In genomic region chr10:84138478-84139125, GRCh38 we compare ENCODE assay signal across 7 cellular contexts. TPM values are rescaled to one million over a fixed set of nuclear protein-coding genes. Genes with fewer than 3 reads are reported as not detected.
DNase-seq lines count a peak whose midpoint lies in the region; ATAC-seq and TF ChIP-seq lines count a peak whose summit lies in the region.

No MANE protein-coding gene starts in this region.

- DNase-seq in OCI-LY7 (ENCODE audit: low spot score), result no peak
- DNase-seq in activated naive CD4-positive, alpha-beta T cell treated with anti-CD3 and anti-CD28 coated beads, Interleukin-2, amount 10 ng/mL, durations not matched to agents 7 days and 5 days, result peak; percentile 52
- peak; percentile 24 for DNase-seq in hepatocyte (ENCODE audit: low spot score)
- DNase-seq in stimulated activated CD4-positive, alpha-beta T cell treated with anti-CD3 and anti-CD28 coated beads, Interleukin-15, amount 100 ng/mL, for 24 hours, result peak; percentile 73
- no peak for DNase-seq in HK-2 (ENCODE audit: unreplicated experiment)
- DNase-seq in NCI-H526 (lab: John Stamatoyannopoulos, UW), result no peak

- no peaks in the 10 kb centered on the region for H3K27me3 ChIP-seq in hepatocyte

- peaks cover 9% of the 10 kb centered on the region for H3K27me3 Mint-ChIP-seq in activated naive CD4-positive, alpha-beta T cell treated with anti-CD3 and anti-CD28 coated beads, Interleukin-2, amount 10 ng/mL, durations not matched to agents 7 days and 5 days

- WGBS in hepatocyte (ENCODE audit: low lambda C conversion rate, missing lambda C conversion rate), result 85% methylated on average over 20 of the region's 20 CpGs

- TF ChIP-seq CTCF in OCI-LY7 (conservative IDR thresholded peaks at IDR 0.05; ENCODE audit: low read length) (no peak), hepatocyte (IDR thresholded peaks at IDR 0.05; ENCODE audit: poor library complexity) (no peak)

- peaks cover 31% of the 10 kb centered on the region for H3K79me2 ChIP-seq in OCI-LY7 (ENCODE audit: insufficient read depth, low read depth, low read length)
- peaks cover 32% of the 10 kb centered on the region for H3K79me2 ChIP-seq in hepatocyte

- peaks cover 8% of the 10 kb centered on the region for H3K36me3 Mint-ChIP-seq in activated naive CD4-positive, alpha-beta T cell treated with anti-CD3 and anti-CD28 coated beads, Interleukin-2, amount 10 ng/mL, durations not matched to agents 7 days and 5 days

- no peaks in the 10 kb centered on the region for H3K9me3 ChIP-seq in OCI-LY7 (ENCODE audit: low read length)
- no peaks in the 10 kb centered on the region for H3K9me3 ChIP-seq in hepatocyte (ENCODE audit: low read depth)

- peaks cover 31% of the 10 kb centered on the region for H3K4me1 Mint-ChIP-seq in activated naive CD4-positive, alpha-beta T cell treated with anti-CD3 and anti-CD28 coated beads, Interleukin-2, amount 10 ng/mL, durations not matched to agents 7 days and 5 days

- no peaks in the 10 kb centered on the region for H3K9me3 Mint-ChIP-seq in activated naive CD4-positive, alpha-beta T cell treated with anti-CD3 and anti-CD28 coated beads, Interleukin-2, amount 10 ng/mL, durations not matched to agents 7 days and 5 days

- H3K36me3 ChIP-seq in OCI-LY7 (ENCODE audit: insufficient read depth, low read length) (peaks cover 24% of the 10 kb centered on the region), hepatocyte (replicated peaks; ENCODE audit: insufficient read depth, low read depth) (no peaks in the 10 kb centered on the region)

- peak overlapping the region; percentile 98 for H3K4me3 ChIP-seq in OCI-LY7 (ENCODE audit: low read depth, low read length, poor library complexity, severe bottlenecking)
- H3K4me3 ChIP-seq in hepatocyte, result peak overlapping the region; percentile 22

- H3K4me2 ChIP-seq in OCI-LY7 (ENCODE audit: low read length) (peak overlapping the region; percentile 75), hepatocyte (peak overlapping the region; percentile 66)

- CTCF ChIA-PET in OCI-LY7 (lab: Charles Lee; ENCODE audit: unreplicated experiment), result interaction anchor here (0.8 kb wide), 1 partner anchor 10 kb away, joined by 6 read pairs; no protein-coding TSS in a partner anchor
- CTCF ChIA-PET in activated naive CD4-positive, alpha-beta T cell treated with anti-CD3 and anti-CD28 coated beads, Interleukin-2, amount 10 ng/mL, durations not matched to agents 7 days and 5 days (lab: Charles Lee), result interaction anchor here (1.2 to 3.3 kb wide), 2 partner anchors 10 to 76 kb away, joined by 3 to 16 read pairs; no protein-coding TSS in a partner anchor

- no peaks in the 10 kb centered on the region; the same call in 1 of the 2 replicates for H3K9me2 ChIP-seq in OCI-LY7 (ENCODE audit: insufficient read depth, low read length)
- no peaks in the 10 kb centered on the region for H3K9me2 ChIP-seq in hepatocyte (replicated peaks; ENCODE audit: insufficient read depth)

- TSS peak; percentile 88 for BruUV-seq in OCI-LY7 (replicated peaks; lab: Mats Ljungman, UMichigan)

- H3K27ac Mint-ChIP-seq in activated naive CD4-positive, alpha-beta T cell treated with anti-CD3 and anti-CD28 coated beads, Interleukin-2, amount 10 ng/mL, durations not matched to agents 7 days and 5 days, result peak overlapping the region; percentile 99

- H2AFZ ChIP-seq in OCI-LY7 (ENCODE audit: low read length) (peak overlapping the region; percentile 100), hepatocyte (peak overlapping the region; percentile 87)

- no peak overlapping the region for H3K27ac ChIP-seq in OCI-LY7 (ENCODE audit: low read depth, low read length, poor library complexity, severe bottlenecking)
- peak overlapping the region; percentile 83 for H3K27ac ChIP-seq in hepatocyte

- H3K4me1 ChIP-seq in OCI-LY7 (ENCODE audit: insufficient read depth, low read length, poor library complexity, severe bottlenecking) (peaks cover 20% of the 10 kb centered on the region), hepatocyte (ENCODE audit: insufficient read depth) (peaks cover 19% of the 10 kb centered on the region)

- intact Hi-C loops in OCI-LY7 (cut with micrococcal nuclease; ENCODE audit: unreplicated experiment), result loop anchor here (2.0 kb wide), 1 partner anchor 190 kb away; the partner anchor contains the start of gene CCSER2

- H4K20me1 ChIP-seq in OCI-LY7 (ENCODE audit: insufficient read depth, low read length), result 0 out of 2 replicates have a peak, but pooled peaks cover 8% of the 10 kb centered on the region
- H4K20me1 ChIP-seq in hepatocyte (ENCODE audit: insufficient read depth, poor library complexity, severe bottlenecking), result no peaks in the 10 kb centered on the region

- H3K4me3 Mint-ChIP-seq in activated naive CD4-positive, alpha-beta T cell treated with anti-CD3 and anti-CD28 coated beads, Interleukin-2, amount 10 ng/mL, durations not matched to agents 7 days and 5 days, result peak overlapping the region; percentile 97

- ATAC-seq in GM21515 (IDR thresholded peaks at IDR 0.05; ENCODE audit: unreplicated experiment), result peak; percentile 7

- POLR2A ChIA-PET in OCI-LY7 (lab: Charles Lee), result interaction anchor here (1.0 to 1.6 kb wide), 3 partner anchors 9 to 31 kb away, joined by 3 to 5 read pairs (median 4); no protein-coding TSS in a partner anchor

RNA-seq across cellular contexts. Expression of gene GHITM, which starts 0.7 kb away (rescaled TPM):
- total RNA-seq in OCI-LY7 (2014; rRNA removed; shearing (Covaris generic)), result 103 and 119 TPM in 2 replicates
- total RNA-seq in OCI-LY7 (2022) (120 and 132 TPM in 2 replicates), hepatocyte (273 and 274 TPM in 2 replicates)
- polyA plus RNA-seq in hepatocyte, result 190 and 215 TPM in 2 replicates

RNA-seq across cellular contexts. Expression of gene GPR15LG, which starts 35.0 kb away (rescaled TPM):
- not detected in 2 replicates for total RNA-seq in OCI-LY7 (2014; rRNA removed; shearing (Covaris generic))
- not detected in 2 replicates for total RNA-seq in OCI-LY7 (2022)
- total RNA-seq in hepatocyte, result 0.52 and 2.6 TPM in 2 replicates
- polyA plus RNA-seq in hepatocyte, result 0.45 and 1.9 TPM in 2 replicates

RNA-seq across cellular contexts. Expression of gene CDHR1, which starts 55.7 kb away (rescaled TPM):
- total RNA-seq in OCI-LY7 (2014; rRNA removed; shearing (Covaris generic)), result not detected in 2 replicates
- total RNA-seq in OCI-LY7 (2022) (not detected in 2 replicates), hepatocyte (0.03 and 0.24 TPM in 2 replicates)
- polyA plus RNA-seq in hepatocyte, result 0.17 TPM in 1 of 2 replicates, not detected in the other

Comparison
In these comparisons a context has a peak if more than half of its experiments do, and no peak if none do; other contexts are left out.
1. DNase-seq: peak in activated naive CD4-positive, alpha-beta T cell treated with anti-CD3 and anti-CD28 coated beads, Interleukin-2, amount 10 ng/mL, durations not matched to agents 7 days and 5 days (single experiment), hepatocyte (single experiment) and stimulated activated CD4-positive, alpha-beta T cell treated with anti-CD3 and anti-CD28 coated beads, Interleukin-15, amount 100 ng/mL, for 24 hours (single experiment); none in OCI-LY7 (single experiment), HK-2 (single experiment) and NCI-H526 (0 of 2).